ENCODE assay signal across 8 cellular contexts in genomic region chr15:37099321-37100108, GRCh38. TPM values are rescaled to one million over a fixed set of nuclear protein-coding genes. Genes with fewer than 3 reads are reported as not detected.
DNase-seq lines count a peak whose midpoint lies in the region; ATAC-seq, FAIRE-seq and TF ChIP-seq lines count a peak whose summit lies in the region.

No MANE protein-coding gene starts in this region.

- H3K4me1 ChIP-seq in heart left ventricle, result peaks cover 0 to 28% (median 6%) of the 10 kb centered on the region in 12 donors

- ATAC-seq in heart left ventricle (no peak), left ventricle myocardium superior (no peak)

- H3K27me3 ChIP-seq in heart left ventricle (peaks cover 0 to 71% (median 11%) of the 10 kb centered on the region in 9 donors), bronchial epithelial cell (ENCODE audit: control insufficient read depth, insufficient read depth, low read length) (no peaks in the 10 kb centered on the region)

- peak overlapping the region; percentile 62 to 82 (median 76) for H3K4me3 ChIP-seq in heart left ventricle
- peak overlapping the region; percentile 88 for H3K4me3 ChIP-seq in bronchial epithelial cell (ENCODE audit: low read depth, low read length)

- peak in 3 of 5 donors; percentile 34 to 59 (median 56) for DNase-seq in heart left ventricle
- no peak for DNase-seq in left ventricle myocardium superior
- DNase-seq in NCI-H524 treated with DMSO at 0.1 percent for 48 hours (lab: John Stamatoyannopoulos, UW), result peak; percentile 14
- DNase-seq in bronchial epithelial cell (ENCODE audit: low read depth), result peak; percentile 54
- peak; percentile 62 for DNase-seq in medulla oblongata (ENCODE audit: extremely low spot score)
- DNase-seq in ureter (ENCODE audit: low spot score), result peak; percentile 54
- no peak for DNase-seq in GOT3 (lab: John Stamatoyannopoulos, UW)
- DNase-seq in NCI-H1930 (lab: John Stamatoyannopoulos, UW), result no peak

- FAIRE-seq in bronchial epithelial cell (lab: Jason Lieb, UNC), result no peak

- no peak for TF ChIP-seq POLR2A in heart left ventricle (IDR thresholded peaks at IDR 0.05)

- WGBS in heart left ventricle, 4 donors, result 1 to 2% (median 1%) methylated on average over 21 of the region's 21 CpGs

- no peaks in the 10 kb centered on the region for H3K36me3 ChIP-seq in heart left ventricle
- H3K36me3 ChIP-seq in bronchial epithelial cell (ENCODE audit: control insufficient read depth, insufficient read depth, low read length), result peaks cover 2% of the 10 kb centered on the region

- TF ChIP-seq CTCF in heart left ventricle (IDR thresholded peaks at IDR 0.05), result no peak
- TF ChIP-seq CTCF in bronchial epithelial cell (IDR thresholded peaks at IDR 0.05; ENCODE audit: insufficient read depth, low read length, severe bottlenecking), result no peak

- peak overlapping the region; percentile 79 to 98 (median 96) for H3K27ac ChIP-seq in heart left ventricle

- intact Hi-C loops in heart left ventricle (cut with DNase I) (loop anchor here in 9 of 10 donors (5.0 to 10.0 kb wide), 12 partner anchors 75 to 515 kb away; no protein-coding TSS in a partner anchor), left ventricle myocardium superior (cut with micrococcal nuclease) (no loop called here)

- H3K9me3 ChIP-seq in heart left ventricle, result no peaks in the 10 kb centered on the region

RNA-seq across cellular contexts. Expression of gene MEIS2, which starts 0.8 kb away (rescaled TPM):
- total RNA-seq in heart left ventricle (10 to 100 TPM; 38.3 to 56.2 (median 49.7) TPM), left ventricle myocardium superior (44.9 TPM), bronchial epithelial cell (6.6 and 10.9 TPM in 2 replicates), ureter (74.8 TPM)
- 10 to 100 TPM; 13.2 to 89.7 TPM for polyA plus RNA-seq in heart left ventricle

Comparison
In these comparisons a context has a peak if more than half of its experiments do, and no peak if none do; other contexts are left out.
1. DNase-seq: peak in heart left ventricle (3 of 5), NCI-H524 treated with DMSO at 0.1 percent for 48 hours (single experiment), bronchial epithelial cell (single experiment), medulla oblongata (single experiment) and ureter (single experiment); none in left ventricle myocardium superior (single experiment), GOT3 (single experiment) and NCI-H1930 (0 of 2).